8 cellular contexts compared by ENCODE assay signal in genomic region chr7:148142660-148143248, GRCh38.
DNase-seq lines count a peak whose midpoint lies in the region; ATAC-seq and TF ChIP-seq lines count a peak whose summit lies in the region.

No MANE protein-coding gene starts in this region.

- dilution Hi-C loops in IMR-90 (cut with HindIII; ENCODE audit: low sequenced_read_pairs, unreplicated experiment) = no loop called here

- H3K9ac ChIP-seq in IMR-90 (ENCODE audit: low read depth, low read length) (no peak overlapping the region), PC-3 (ENCODE audit: low read length) (no peak overlapping the region)

- H3K79me2 ChIP-seq in PC-3 (ENCODE audit: low read length) = no peaks in the 10 kb centered on the region

- no CpG with 5 or more reads among the region's 4 CpGs for WGBS in IMR-90 (ENCODE audit: extremely low coverage in 2 of 2, insufficient read length in 1 of 2), 2 experiments

- H4K20me1 ChIP-seq in IMR-90 (ENCODE audit: insufficient read depth, low read length) (no peaks in the 10 kb centered on the region), PC-3 (ENCODE audit: low read length) (no peaks in the 10 kb centered on the region)

- H3K9me3 ChIP-seq in IMR-90 (ENCODE audit: control insufficient read depth, insufficient read depth, low read length) (peaks cover 12% of the 10 kb centered on the region), PC-3 (ENCODE audit: low read length) (no peaks in the 10 kb centered on the region), ascending aorta (no peaks in the 10 kb centered on the region)

- no peak overlapping the region for H2AK5ac ChIP-seq in IMR-90 (ENCODE audit: low read depth, low read length)

- no peak overlapping the region for H4K5ac ChIP-seq in IMR-90 (ENCODE audit: low read depth, low read length)

- ATAC-seq in IMR-90 (ENCODE audit: low read depth) (no peak), PC-3 (peak; percentile 89), HG02981 (IDR thresholded peaks at IDR 0.05; ENCODE audit: unreplicated experiment) (no peak)

- TF ChIP-seq CTCF in IMR-90 (conservative IDR thresholded peaks at IDR 0.05; ENCODE audit: low read depth, low read length) (peak; percentile 36; the same call in 1 of the 2 replicates), PC-3 (conservative IDR thresholded peaks at IDR 0.05; ENCODE audit: low read depth, low read length) (peak; percentile 78), ascending aorta (IDR thresholded peaks at IDR 0.05) (peak in 1 of 3 experiments; percentile 36)

- no peak overlapping the region for H3K18ac ChIP-seq in IMR-90 (ENCODE audit: low read depth, low read length)

- no peaks in the 10 kb centered on the region for H3K9me2 ChIP-seq in PC-3 (replicated peaks; ENCODE audit: low read length)

- no peak overlapping the region for H4K91ac ChIP-seq in IMR-90 (ENCODE audit: insufficient read depth, low read depth, low read length)

- POLR2A ChIA-PET in IMR-90 (lab: Charles Lee; ENCODE audit: unreplicated experiment) (no interaction called here), PC-3 (lab: Charles Lee; ENCODE audit: unreplicated experiment) (interaction anchor here (0.7 kb wide), 1 partner anchor 455 kb away, joined by 4 read pairs; no protein-coding TSS in a partner anchor)

- peak; percentile 11 for DNase-seq in NOMO-1 treated with DMSO at 0.1 percent for 48 hours (lab: John Stamatoyannopoulos, UW; ENCODE audit: unreplicated experiment)
- DNase-seq in NOMO-1 treated with dmso at 0.1 percent for 144 hours (lab: John Stamatoyannopoulos, UW; ENCODE audit: unreplicated experiment) = no peak
- DNase-seq in IMR-90 = peak; percentile 21
- peak; percentile 72 for DNase-seq in PC-3
- DNase-seq in fibroblast of the conjunctiva (ENCODE audit: low read depth) = peak; percentile 21
- DNase-seq in skeletal muscle cell (ENCODE audit: low read depth) = peak; percentile 4
- DNase-seq in ascending aorta (ENCODE audit: low spot score in 2 of 2) = no peak

- CTCF ChIA-PET in IMR-90 (lab: Yijun Ruan, JAX) (interaction anchor here (0.6 kb wide), 1 partner anchor 1555 kb away, joined by 3 read pairs; no protein-coding TSS in a partner anchor), PC-3 (lab: Charles Lee) (interaction anchor here (0.5 to 1.1 kb wide), 8 partner anchors 35 to 1406 kb away, joined by 3 to 7 read pairs (median 4); no protein-coding TSS in a partner anchor)

- H3K27ac ChIP-seq in IMR-90 (ENCODE audit: insufficient read depth, low read length) (no peak overlapping the region), PC-3 (ENCODE audit: low read length) (no peak overlapping the region), ascending aorta (no peak overlapping the region)

- H3K9me1 ChIP-seq in IMR-90 (ENCODE audit: insufficient read depth, low read length) = no peaks in the 10 kb centered on the region

- no peak overlapping the region for H2BK15ac ChIP-seq in IMR-90 (ENCODE audit: low read depth, low read length)

- H2AFZ ChIP-seq in IMR-90 (replicated peaks; ENCODE audit: low read length, poor library complexity) = no peak overlapping the region
- H2AFZ ChIP-seq in PC-3 (ENCODE audit: low read length) = no peak overlapping the region

- H3K36me3 ChIP-seq in IMR-90 (ENCODE audit: control insufficient read depth, insufficient read depth, low read length) (no peaks in the 10 kb centered on the region), PC-3 (ENCODE audit: low read depth, low read length) (no peaks in the 10 kb centered on the region), ascending aorta (no peaks in the 10 kb centered on the region)

- H3F3A ChIP-seq in PC-3 (ENCODE audit: low read length, unreplicated experiment) = no peaks in the 10 kb centered on the region

- no peak overlapping the region for H3K4me2 ChIP-seq in IMR-90 (ENCODE audit: low read depth, low read length)
- no peak overlapping the region for H3K4me2 ChIP-seq in PC-3 (ENCODE audit: low read length)

- no peak overlapping the region for H2BK20ac ChIP-seq in IMR-90 (ENCODE audit: low read depth, low read length)

- H3K56ac ChIP-seq in IMR-90 (ENCODE audit: extremely low read depth, insufficient read depth, low read length) = no peak overlapping the region

- BruUV-seq in IMR-90 (replicated peaks; lab: Mats Ljungman, UMichigan) (no TSS peak), PC-3 (replicated peaks; lab: Mats Ljungman, UMichigan) (no TSS peak)

- no peaks in the 10 kb centered on the region for H3K27me3 ChIP-seq in IMR-90 (ENCODE audit: control insufficient read depth, insufficient read depth, low read length)
- H3K27me3 ChIP-seq in PC-3 (ENCODE audit: low read length) = peaks cover 8% of the 10 kb centered on the region; the same call in 1 of the 2 replicates
- no peaks in the 10 kb centered on the region for H3K27me3 ChIP-seq in ascending aorta

- no peak overlapping the region for H2AK9ac ChIP-seq in IMR-90 (replicated peaks; ENCODE audit: low read depth, low read length, poor library complexity)

- no peak overlapping the region for H3K4ac ChIP-seq in IMR-90 (ENCODE audit: low read depth, low read length)

- in situ Hi-C loops in IMR-90 (cut with MboI; ENCODE audit: low sequenced_read_pairs) = no loop called here

- no peaks in the 10 kb centered on the region for H3K79me1 ChIP-seq in IMR-90 (ENCODE audit: low read depth in 1 of 2, low read length in 2 of 2)

- H3K4me3 ChIP-seq in IMR-90 (ENCODE audit: insufficient read depth, low read depth, low read length) = no peak overlapping the region
- H3K4me3 ChIP-seq in PC-3 (ENCODE audit: low read length) = no peak overlapping the region
- H3K4me3 ChIP-seq in skeletal muscle cell (ENCODE audit: low read depth, low read length) = no peak overlapping the region
- no peak overlapping the region for H3K4me3 ChIP-seq in ascending aorta

- intact Hi-C loops in IMR-90 (cut with micrococcal nuclease) = loop anchor here (2.0 to 10.0 kb wide), 2 partner anchors 710 to 898 kb away; no protein-coding TSS in a partner anchor
- intact Hi-C loops in PC-3 (cut with micrococcal nuclease) = loop anchor here (2.0 to 10.0 kb wide), 2 partner anchors 32 to 898 kb away; no protein-coding TSS in a partner anchor
- intact Hi-C loops in ascending aorta (cut with DNase I) = no loop called here

- no peak overlapping the region for H4K8ac ChIP-seq in IMR-90 (ENCODE audit: low read depth in 2 of 2, low read length in 2 of 2)

- H3K4me1 ChIP-seq in IMR-90 (ENCODE audit: control insufficient read depth, insufficient read depth, low read length) (no peaks in the 10 kb centered on the region), PC-3 (ENCODE audit: insufficient read depth, low read length) (no peaks in the 10 kb centered on the region), ascending aorta (no peaks in the 10 kb centered on the region)

- H3K14ac ChIP-seq in IMR-90 (replicated peaks; ENCODE audit: low read depth, low read length) = no peak overlapping the region

- no peak overlapping the region for H2BK5ac ChIP-seq in IMR-90 (ENCODE audit: low read depth, low read length, poor library complexity, severe bottlenecking)

- no peak overlapping the region for H3K23ac ChIP-seq in IMR-90 (ENCODE audit: low read depth, low read length)

- peak; percentile 40; the same call in 1 of the 2 replicates for TF ChIP-seq RAD21 in IMR-90 (IDR thresholded peaks at IDR 0.05; ENCODE audit: low read length)

- H2BK120ac ChIP-seq in IMR-90 (ENCODE audit: low read depth, low read length) = no peak overlapping the region

- no peak for TF ChIP-seq POLR2A in IMR-90 (IDR thresholded peaks at IDR 0.05; ENCODE audit: low read depth, low read length)

TF ChIP-seq in IMR-90, 13 proteins besides CTCF, POLR2A, EP300 and RAD21:
- no peak for TF ChIP-seq NFE2L2 (IDR thresholded peaks at IDR 0.05; ENCODE audit: low read depth, low read length)
- TF ChIP-seq MAFK (IDR thresholded peaks at IDR 0.05; ENCODE audit: low read depth, low read length) = no peak
- no peak for TF ChIP-seq MAZ (IDR thresholded peaks at IDR 0.05; ENCODE audit: borderline replicate concordance, low read depth, low read length)
- no peak for TF ChIP-seq CEBPB (IDR thresholded peaks at IDR 0.05; ENCODE audit: low read depth, low read length)
- TF ChIP-seq RFX5 (IDR thresholded peaks at IDR 0.05; ENCODE audit: low read depth, low read length) = no peak
- TF ChIP-seq USF2 (IDR thresholded peaks at IDR 0.05; ENCODE audit: low read depth, low read length) = no peak
- no peak for TF ChIP-seq FOS (IDR thresholded peaks at IDR 0.05; ENCODE audit: low read depth, low read length)
- TF ChIP-seq ELK1 (IDR thresholded peaks at IDR 0.05; ENCODE audit: borderline replicate concordance, low read depth, low read length) = no peak
- TF ChIP-seq CHD1 (IDR thresholded peaks at IDR 0.05; ENCODE audit: low read depth, low read length) = no peak
- no peak for TF ChIP-seq MXI1 (IDR thresholded peaks at IDR 0.05; ENCODE audit: borderline replicate concordance, low read depth, low read length)

Comparison
In these comparisons a context has a peak if more than half of its experiments do, and no peak if none do; other contexts are left out.
1. DNase-seq: peak in NOMO-1 treated with DMSO at 0.1 percent for 48 hours (single experiment), IMR-90 (single experiment), PC-3 (single experiment), fibroblast of the conjunctiva (single experiment) and skeletal muscle cell (single experiment); none in NOMO-1 treated with dmso at 0.1 percent for 144 hours (single experiment) and ascending aorta (0 of 2).